Comparison of ENCODE assay signal across 8 cellular contexts in genomic region chr15:76973362-76973743, GRCh38. TPM values are rescaled to one million over a fixed set of nuclear protein-coding genes. Genes with fewer than 3 reads are reported as not detected.
A peak's percentile ranks its signal among the peaks of the same experiment; 100 is the strongest.
DNase-seq lines count a peak whose midpoint lies in the region; ATAC-seq, FAIRE-seq and TF ChIP-seq lines count a peak whose summit lies in the region.

No MANE protein-coding gene starts in this region.

- H2AK5ac ChIP-seq in H1 (ENCODE audit: low read depth, low read length) = no peak overlapping the region

- POLR2A ChIA-PET in CD4-positive, alpha-beta T cell (lab: Charles Lee) = interaction anchor here (1.3 kb wide), 1 partner anchor 21 kb away, joined by 7 read pairs; the partner anchor contains the start of gene PSTPIP1
- POLR2A ChIA-PET in H1 (lab: Charles Lee; ENCODE audit: partially characterized antibody) = interaction anchor here (0.6 kb wide), 1 partner anchor 206 kb away, joined by 3 read pairs; no protein-coding TSS in a partner anchor

- ATAC-seq in CD4-positive, alpha-beta T cell (ENCODE audit: poor library complexity) = peak; percentile 81

- DNase-seq in CD4-positive, alpha-beta T cell = peak; percentile 50 to 70 (median 58)
- DNase-seq in activated CD4-positive, alpha-beta T cell treated with anti-CD3 and anti-CD28 coated beads, Interleukin-2, amount 50 U/mL, for 24 hours (ENCODE audit: low read depth in 1 of 2, low spot score in 1 of 2) = peak; percentile 37 to 48
- DNase-seq in H1 (ENCODE audit: low read depth in 1 of 2, low spot score in 2 of 2) (peak; percentile 54 to 85), neural crest cell (ENCODE audit: low read depth, low spot score) (peak; percentile 49), glomerular visceral epithelial cell (ENCODE audit: extremely low spot score) (no peak), NCI-H1417 (lab: John Stamatoyannopoulos, UW) (no peak), NCI-H1417 treated with DMSO at 0.1 percent for 48 hours (lab: John Stamatoyannopoulos, UW) (no peak)

- H2BK12ac ChIP-seq in H1 (ENCODE audit: low read depth, low read length) = no peak overlapping the region

- no peak overlapping the region for H3K27ac ChIP-seq in CD4-positive, alpha-beta T cell (ENCODE audit: low read depth, low read length)
- H3K27ac ChIP-seq in H1 (ENCODE audit: low read depth, low read length) = no peak overlapping the region

- peak overlapping the region; percentile 98 for H2AFZ ChIP-seq in H1 (ENCODE audit: low read length)

- H3K56ac ChIP-seq in H1 (replicated peaks; ENCODE audit: insufficient read length, low read depth, low read length) = peak overlapping the region; percentile 37

- CTCF ChIA-PET in CD4-positive, alpha-beta T cell (lab: Charles Lee) = interaction anchor here (0.6 to 4.0 kb wide), 19 partner anchors 12 to 570 kb away, joined by 3 to 30 read pairs (median 5); partner anchors contain the start of gene PSTPIP1
- CTCF ChIA-PET in H1 (lab: Charles Lee; ENCODE audit: partially characterized antibody) = interaction anchor here (0.6 to 5.7 kb wide), 33 partner anchors 9 to 756 kb away, joined by 3 to 43 read pairs (median 5); partner anchors contain the start of gene PSTPIP1

- peak in 1 of 2 experiments; percentile 69; a peak in 1 of 3 replicates for TF ChIP-seq EP300 in H1 (IDR thresholded peaks at IDR 0.05; ENCODE audit: borderline replicate concordance in 1 of 2, low read depth in 2 of 2, low read length in 2 of 2)

- 23% methylated on average over 4 of the region's 4 CpGs; no CpG with 5 or more reads in 1 of the 2 experiments for WGBS in H1 (ENCODE audit: extremely low coverage in 1 of 2, insufficient coverage in 1 of 2, insufficient read length in 1 of 2, insufficient replicate concordance in 2 of 2, low coverage in 1 of 2, low lambda C conversion rate in 2 of 2, missing lambda C conversion rate in 1 of 2), 2 experiments

- no peak overlapping the region for H4K5ac ChIP-seq in H1 (ENCODE audit: insufficient read length, low read depth, low read length)

- no peak overlapping the region for H3K18ac ChIP-seq in H1 (ENCODE audit: extremely low read depth, low read length)

- no peaks in the 10 kb centered on the region for H3K36me3 ChIP-seq in H1 (ENCODE audit: control insufficient read depth in 2 of 4, insufficient read depth in 4 of 4, low read length in 3 of 4)

- H3K9me3 Mint-ChIP-seq in CD4-positive, alpha-beta T cell = no peaks in the 10 kb centered on the region
- no peaks in the 10 kb centered on the region for H3K9me3 Mint-ChIP-seq in neural crest cell

- peak; percentile 76 for TF ChIP-seq CTCF in CD4-positive, alpha-beta T cell (IDR thresholded peaks at IDR 0.05)
- peak; percentile 59 for TF ChIP-seq CTCF in LNCAP (IDR thresholded peaks at IDR 0.05)
- TF ChIP-seq CTCF in H1 (IDR thresholded peaks at IDR 0.05; ENCODE audit: control extremely low read depth in 1 of 3, insufficient read depth in 1 of 3, low read depth in 1 of 3, low read length in 3 of 3) = peak; percentile 83 to 87 (median 87)
- peak; percentile 55 for TF ChIP-seq CTCF in neural crest cell (conservative IDR thresholded peaks at IDR 0.05)

- TF ChIP-seq RAD21 in H1 (IDR thresholded peaks at IDR 0.05 in 1 of 2, conservative IDR thresholded peaks at IDR 0.05 in 1 of 2; ENCODE audit: low read depth in 2 of 2, low read length in 2 of 2) = peak; percentile 89 to 91

- H2BK20ac ChIP-seq in H1 (ENCODE audit: low read length) = no peak overlapping the region

- no peaks in the 10 kb centered on the region for H3K79me1 ChIP-seq in H1 (ENCODE audit: low read depth, low read length)

- H3K14ac ChIP-seq in H1 (ENCODE audit: insufficient read length) = no peak overlapping the region

- no peak overlapping the region for H3K23ac ChIP-seq in H1 (ENCODE audit: insufficient read length)

- H3K27ac Mint-ChIP-seq in CD4-positive, alpha-beta T cell = no peak overlapping the region
- H3K27ac Mint-ChIP-seq in neural crest cell (ENCODE audit: unreplicated experiment) = no peak overlapping the region

- H3K9me3 ChIP-seq in CD4-positive, alpha-beta T cell (ENCODE audit: control insufficient read depth, low read length) = no peaks in the 10 kb centered on the region
- H3K9me3 ChIP-seq in H1 (ENCODE audit: insufficient read depth in 2 of 2, low read depth in 1 of 2, low read length in 1 of 2) = no peaks in the 10 kb centered on the region

- intact Hi-C loops in CD4-positive, alpha-beta T cell (cut with DNase I, micrococcal nuclease) = loop anchor here (1.0 to 10.0 kb wide), 4 partner anchors 39 to 569 kb away; no protein-coding TSS in a partner anchor

- H3K9ac ChIP-seq in H1 (replicated peaks in 1 of 4; ENCODE audit: extremely low read depth in 1 of 4, low read depth in 3 of 4, low read length in 3 of 4) = no peak overlapping the region

- peaks cover 0 to 2% (median 0%) of the 10 kb centered on the region in 4 experiments; a peak in 3 of 7 replicates for H3K4me1 ChIP-seq in H1 (replicated peaks in 1 of 4; ENCODE audit: control insufficient read depth in 3 of 4, insufficient read depth in 4 of 4, low read length in 3 of 4)

- no peak overlapping the region for H2BK5ac ChIP-seq in H1 (ENCODE audit: low read depth, low read length)

- H3K36me3 Mint-ChIP-seq in CD4-positive, alpha-beta T cell (ENCODE audit: low read depth) = no peaks in the 10 kb centered on the region
- no peaks in the 10 kb centered on the region for H3K36me3 Mint-ChIP-seq in neural crest cell (ENCODE audit: low read depth)

- no peaks in the 10 kb centered on the region for H3K27me3 Mint-ChIP-seq in CD4-positive, alpha-beta T cell
- H3K27me3 Mint-ChIP-seq in neural crest cell (ENCODE audit: low read depth) = no peaks in the 10 kb centered on the region

- no peaks in the 10 kb centered on the region for H3K79me2 ChIP-seq in H1 (ENCODE audit: control insufficient read depth in 1 of 2, insufficient read depth in 2 of 2, low read length in 2 of 2)

- H3K4me1 Mint-ChIP-seq in CD4-positive, alpha-beta T cell (ENCODE audit: low read depth) = no peaks in the 10 kb centered on the region
- H3K4me1 Mint-ChIP-seq in neural crest cell = no peaks in the 10 kb centered on the region

- H3K4me2 ChIP-seq in H1 (ENCODE audit: insufficient read depth in 1 of 2, low read depth in 2 of 2, low read length in 2 of 2) = no peak overlapping the region; a peak in 1 of 4 replicates

- no peak overlapping the region for H4K91ac ChIP-seq in H1 (replicated peaks; ENCODE audit: insufficient read length, low read length)

- H4K20me1 ChIP-seq in H1 (replicated peaks in 1 of 2; ENCODE audit: control insufficient read depth in 1 of 2, insufficient read depth in 2 of 2, low read length in 2 of 2) = peaks cover 0 to 2% of the 10 kb centered on the region in 2 experiments

- no peak overlapping the region for H2BK15ac ChIP-seq in H1 (ENCODE audit: low read length)

- no peak for FAIRE-seq in H1 (lab: Jason Lieb, UNC)

- H3K4me3 Mint-ChIP-seq in CD4-positive, alpha-beta T cell = no peak overlapping the region
- no peak overlapping the region for H3K4me3 Mint-ChIP-seq in neural crest cell

- no peak overlapping the region for H4K8ac ChIP-seq in H1 (ENCODE audit: extremely low read depth, insufficient read depth, low read length)

- no peak overlapping the region; a peak in 1 of 8 replicates for H3K4me3 ChIP-seq in H1 (ENCODE audit: extremely low read depth in 1 of 4, insufficient read depth in 2 of 4, low read depth in 3 of 4, low read length in 4 of 4)

- no peak overlapping the region for H2BK120ac ChIP-seq in H1 (replicated peaks; ENCODE audit: low read depth, low read length)

- H3K4ac ChIP-seq in H1 (replicated peaks; ENCODE audit: insufficient read length, low read depth, low read length) = no peak overlapping the region

- H3K27me3 ChIP-seq in CD4-positive, alpha-beta T cell (ENCODE audit: control insufficient read depth, insufficient read depth, low read length) = no peaks in the 10 kb centered on the region
- no peaks in the 10 kb centered on the region; a peak in 1 of 7 replicates for H3K27me3 ChIP-seq in H1 (replicated peaks in 1 of 4; ENCODE audit: control insufficient read depth in 3 of 4, extremely low read depth in 1 of 4, insufficient read depth in 3 of 4, low read length in 3 of 4)

- no peak for TF ChIP-seq POLR2A in H1 (IDR thresholded peaks at IDR 0.05; ENCODE audit: control extremely low read depth in 1 of 2, low read depth in 2 of 2, low read length in 2 of 2)

- no peaks in the 10 kb centered on the region for H3K23me2 ChIP-seq in H1 (ENCODE audit: low read depth, low read length)

TF ChIP-seq in H1, 55 proteins besides CTCF, POLR2A, EP300 and RAD21 (continues in another document):
- no peak for TF ChIP-seq SP2 (IDR thresholded peaks at IDR 0.05; ENCODE audit: low read length)
- TF ChIP-seq BACH1 (IDR thresholded peaks at IDR 0.05; ENCODE audit: low read length) = peak; percentile 16; the same call in 1 of the 2 replicates
- 0 out of 2 replicates have a peak, but pooled peaks have one; percentile 43 for TF ChIP-seq JUND (IDR thresholded peaks at IDR 0.05; ENCODE audit: low read length)
- TF ChIP-seq ASH2L (IDR thresholded peaks at IDR 0.05; ENCODE audit: low read length) = peak; percentile 19

RNA-seq across cellular contexts. Expression of gene PSTPIP1, which starts 21.6 kb away (rescaled TPM):
- 10 to 100 TPM; 79.4 to 82.7 TPM for total RNA-seq in CD4-positive, alpha-beta T cell
- total RNA-seq in H1 (2021; fragmentation: NEBNext Ultra II Directional; extraction: Animal tissue kit (Norgen Biotek cat#: 25700)) = 0.63 and 1.8 TPM in 2 replicates
- 1.6 and 3.0 TPM in 2 replicates for polyA plus RNA-seq in H1 (2011; rRNA removed)
- polyA plus RNA-seq in H1 (2011; cell fraction: cytosol; rRNA removed) = 2.1 TPM
- polyA plus RNA-seq in H1 (2011; cell fraction: nucleus; rRNA removed) = 4.1 TPM
- 1.2 to 3.1 TPM (median 2.2 TPM) in 3 of 4 replicates, not detected in the other for polyA plus RNA-seq in H1 (2012, experiment 1 of 2)
- polyA plus RNA-seq in H1 (2012, experiment 2 of 2) = 1.1 TPM
- 0.95 TPM for polyA plus RNA-seq in H1 (2013, experiment 1 of 2)
- 1.7 TPM for polyA plus RNA-seq in H1 (2013, experiment 2 of 2)
- polyA minus RNA-seq in H1 (2011; rRNA and poly(A)+ RNA removed) = 0.32 and 0.60 TPM in 2 replicates
- polyA minus RNA-seq in H1 (2011; cell fraction: cytosol; rRNA and poly(A)+ RNA removed) = not detected
- polyA minus RNA-seq in H1 (2011; cell fraction: nucleus; rRNA and poly(A)+ RNA removed) = 1.1 TPM
- total RNA-seq in neural crest cell = 0.84 and 1.5 TPM in 2 replicates

RNA-seq across cellular contexts. Expression of gene RCN2, which starts 41.8 kb away (rescaled TPM):
- total RNA-seq in CD4-positive, alpha-beta T cell = 10 to 100 TPM; 18.1 to 19.1 TPM
- total RNA-seq in H1 (2021; fragmentation: NEBNext Ultra II Directional; extraction: Animal tissue kit (Norgen Biotek cat#: 25700)) = 125 and 137 TPM in 2 replicates
- 33.3 and 65.6 TPM in 2 replicates for polyA plus RNA-seq in H1 (2011; rRNA removed)
- 110 TPM for polyA plus RNA-seq in H1 (2011; cell fraction: cytosol; rRNA removed)
- polyA plus RNA-seq in H1 (2011; cell fraction: nucleus; rRNA removed) = 51.3 TPM
- polyA plus RNA-seq in H1 (2012, experiment 1 of 2) = 66.7 to 117 TPM (median 84.6 TPM) in 4 replicates
- polyA plus RNA-seq in H1 (2012, experiment 2 of 2) = 38.3 TPM
- 154 TPM for polyA plus RNA-seq in H1 (2013, experiment 1 of 2)
- polyA plus RNA-seq in H1 (2013, experiment 2 of 2) = 174 TPM
- 19.2 and 31.9 TPM in 2 replicates for polyA minus RNA-seq in H1 (2011; rRNA and poly(A)+ RNA removed)
- polyA minus RNA-seq in H1 (2011; cell fraction: cytosol; rRNA and poly(A)+ RNA removed) = 39.9 TPM
- 29.9 TPM for polyA minus RNA-seq in H1 (2011; cell fraction: nucleus; rRNA and poly(A)+ RNA removed)
- 159 and 161 TPM in 2 replicates for total RNA-seq in neural crest cell

Comparison
In these comparisons a context has a peak if more than half of its experiments do, and no peak if none do; other contexts are left out.
1. DNase-seq: peak in CD4-positive, alpha-beta T cell (10 of 10), activated CD4-positive, alpha-beta T cell treated with anti-CD3 and anti-CD28 coated beads, Interleukin-2, amount 50 U/mL, for 24 hours (2 of 2), H1 (2 of 2) and neural crest cell (single experiment); none in glomerular visceral epithelial cell (single experiment), NCI-H1417 (0 of 3) and NCI-H1417 treated with DMSO at 0.1 percent for 48 hours (single experiment).
2. RNA of gene PSTPIP1, which starts 21.6 kb away (total RNA-seq): 79.4 to 82.7 TPM in CD4-positive, alpha-beta T cell; 0.63 to 1.8 TPM in H1 and 0.84 to 1.5 TPM in neural crest cell; every median in the first group is over 10 times any median in the second.
3. Peak in every context shown above with its lines, with median percentiles within 50 percentile points of each other: CTCF ChIP-seq.